ENCODE assay signal across 9 cellular contexts in the genomic region with DNA sequence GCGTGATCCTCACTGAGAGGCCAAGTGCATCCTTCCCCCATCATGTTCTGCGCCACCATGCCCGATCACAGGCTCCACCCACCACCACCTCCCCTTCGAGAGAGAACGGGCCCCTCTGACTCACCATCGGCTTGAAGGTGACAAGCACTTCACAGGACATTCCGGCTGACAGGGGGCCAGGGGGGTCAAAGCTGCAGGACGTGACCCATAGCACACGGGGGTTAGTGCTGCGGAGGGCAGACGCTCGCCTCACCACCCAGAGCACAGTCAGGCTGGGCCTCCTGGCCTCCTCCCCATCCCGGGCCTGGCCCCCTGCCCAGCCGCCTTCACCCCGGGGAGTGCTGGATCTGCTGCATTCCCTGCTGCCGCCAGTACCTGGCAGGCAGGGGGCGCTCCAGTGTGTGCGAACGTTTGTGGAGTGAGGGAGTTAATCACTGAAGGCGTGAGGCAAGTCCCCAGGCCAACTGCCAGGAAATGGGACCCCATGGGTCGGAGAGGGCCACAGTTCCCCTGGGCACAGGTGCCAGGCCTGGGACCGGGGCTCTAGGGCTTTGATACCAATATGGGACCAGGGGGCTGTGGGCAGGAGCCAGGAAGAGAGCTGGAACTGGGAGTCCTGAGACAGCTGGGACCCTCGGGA. TPM values are rescaled to one million over a fixed set of nuclear protein-coding genes. Genes with fewer than 3 reads are reported as not detected.
A peak's percentile ranks its signal among the peaks of the same experiment; 100 is the strongest.
DNase-seq lines count a peak whose midpoint lies in the region; ATAC-seq and TF ChIP-seq lines count a peak whose summit lies in the region.
"Had no signal": no experiment of that assay in that cellular context is flagged by ENCODE, and none has a peak within 500 bp of the region (broad histone marks: within the 10 kb centered on the region; RNA-seq: fewer than 3 reads in every experiment).

No MANE protein-coding gene starts in this region.

- peak; percentile 50 for DNase-seq in activated gamma-delta T cell treated with Interleukin-2 at 50 U/mL for 16 hours
- DNase-seq in activated gamma-delta T cell (lab: John Stamatoyannopoulos, UW), result no peak
- peak; percentile 67 for DNase-seq in NCI-H2227 treated with DMSO at 0.1 percent for 48 hours (lab: John Stamatoyannopoulos, UW)
- DNase-seq in activated CD4-positive, alpha-beta T cell treated with anti-CD3 and anti-CD28 coated beads for 24 hours (ENCODE audit: low read depth in 2 of 2), result peak; percentile 62 to 75
- peak; percentile 92 for DNase-seq in chondrocyte (ENCODE audit: low spot score)
- peak; percentile 60 to 86 for DNase-seq in left colon
- DNase-seq in stimulated activated CD4-positive, alpha-beta T cell treated with anti-CD3 and anti-CD28 coated beads, Interleukin-4, amount 100 ng/mL, for 24 hours, result peak; percentile 71
- no peak for DNase-seq in KG1 (lab: John Stamatoyannopoulos, UW)

- intact Hi-C loops in left colon (cut with DNase I, micrococcal nuclease), result loop anchor here in 1 of 2 donors (10.0 kb wide), 1 partner anchor 75 kb away; no protein-coding TSS in a partner anchor

- no peak overlapping the region for H3K27ac Mint-ChIP-seq in chondrocyte (ENCODE audit: unreplicated experiment)

- peaks cover 6% of the 10 kb centered on the region for H3K4me1 Mint-ChIP-seq in chondrocyte (ENCODE audit: low read depth)

- H3K36me3 Mint-ChIP-seq in chondrocyte (ENCODE audit: low read depth), result no peaks in the 10 kb centered on the region

- no peak overlapping the region for H3K4me3 Mint-ChIP-seq in chondrocyte (ENCODE audit: unreplicated experiment)

- H3K27me3 Mint-ChIP-seq in chondrocyte (ENCODE audit: low read depth), result peaks cover 33% of the 10 kb centered on the region

- peak; percentile 89 for TF ChIP-seq CTCF in chondrocyte (IDR thresholded peaks at IDR 0.05)

- peak; percentile 96 for ATAC-seq in left colon

- peaks cover 2% of the 10 kb centered on the region for H3K9me3 Mint-ChIP-seq in chondrocyte (ENCODE audit: low read depth)

RNA-seq across cellular contexts. Expression of a gene that starts 40.9 kb away (rescaled TPM):
- total RNA-seq in chondrocyte, result 0.67 to 0.90 TPM (median 0.68 TPM) in 3 replicates
- total RNA-seq in left colon, result 1 to 10 TPM; 4.1 to 4.3 TPM
- total RNA-seq: urinary bladder had no signal

RNA-seq across cellular contexts. Expression of a gene that starts 43.6 kb away (rescaled TPM):
- total RNA-seq in chondrocyte (not detected in 3 replicates), left colon (not detected)

RNA-seq across cellular contexts. Expression of a gene that starts 44.9 kb away (rescaled TPM):
- 2.1 to 2.3 TPM (median 2.1 TPM) in 3 replicates for total RNA-seq in chondrocyte
- under 1 TPM; 0.34 to 0.50 TPM for total RNA-seq in left colon

RNA-seq across cellular contexts. Expression of a gene that starts 59.2 kb away (rescaled TPM):
- total RNA-seq in chondrocyte (not detected in 3 replicates), left colon (not detected)

Comparison
In these comparisons a context has a peak if more than half of its experiments do, and no peak if none do; other contexts are left out.
1. DNase-seq: peak in activated gamma-delta T cell treated with Interleukin-2 at 50 U/mL for 16 hours (single experiment), NCI-H2227 treated with DMSO at 0.1 percent for 48 hours (single experiment), activated CD4-positive, alpha-beta T cell treated with anti-CD3 and anti-CD28 coated beads for 24 hours (2 of 2), chondrocyte (single experiment), left colon (2 of 2) and stimulated activated CD4-positive, alpha-beta T cell treated with anti-CD3 and anti-CD28 coated beads, Interleukin-4, amount 100 ng/mL, for 24 hours (single experiment); none in activated gamma-delta T cell (single experiment) and KG1 (single experiment).